ENCODE assay signal across 3 cellular contexts in the genomic region with DNA sequence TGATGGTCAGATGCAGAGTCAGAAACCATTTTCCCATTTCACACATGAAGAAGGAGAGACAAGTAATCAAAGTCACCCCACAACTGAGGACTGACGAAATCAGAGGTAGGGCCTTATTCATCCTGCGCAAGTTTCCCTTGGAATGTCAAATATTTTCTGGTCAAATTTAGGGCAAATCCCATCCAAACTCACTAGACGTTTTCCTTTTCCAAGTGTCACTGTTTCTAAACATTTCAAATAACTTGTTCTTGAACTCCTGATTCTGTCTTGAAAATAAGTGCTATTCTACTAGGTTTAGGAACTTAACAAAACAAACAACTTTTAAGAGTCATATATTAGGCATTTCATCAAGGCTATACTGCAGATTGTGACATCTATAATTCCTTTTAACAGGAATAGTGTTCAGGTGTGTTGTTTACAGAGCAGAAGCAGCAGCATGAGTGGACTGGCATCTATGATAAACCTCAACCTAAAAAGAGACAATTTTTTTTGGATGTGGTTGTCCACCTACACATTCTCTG.
TF ChIP-seq lines count a peak whose summit lies in the region.

No MANE protein-coding gene starts in this region.

TF ChIP-seq in SK-N-SH, 30 proteins besides CTCF, POLR2A, EP300 and RAD21:
- TF ChIP-seq RXRA (IDR thresholded peaks at IDR 0.05; ENCODE audit: borderline replicate concordance, low read depth) (no peak), MEF2A (IDR thresholded peaks at IDR 0.05; ENCODE audit: borderline replicate concordance, low read depth) (no peak)

TF ChIP-seq in SK-N-SH treated with all-trans-retinoic acid at 6 μM for 48 hours, 23 proteins besides CTCF, POLR2A, EP300 and RAD21:
- TF ChIP-seq ZNF565 (CRISPR knock-in tag; conservative IDR thresholded peaks at IDR 0.05; ENCODE audit: low read depth) (no peak), CSDC2 (CRISPR knock-in tag; IDR thresholded peaks at IDR 0.05) (no peak), OSR1 (CRISPR knock-in tag; IDR thresholded peaks at IDR 0.05) (no peak), RARB (CRISPR knock-in tag; IDR thresholded peaks at IDR 0.05) (no peak), SNAI2 (CRISPR knock-in tag; IDR thresholded peaks at IDR 0.05) (no peak), ZNF70 (CRISPR knock-in tag; IDR thresholded peaks at IDR 0.05) (no peak), ZNF8 (CRISPR knock-in tag; IDR thresholded peaks at IDR 0.05) (no peak), GLIS3 (CRISPR knock-in tag; IDR thresholded peaks at IDR 0.05) (no peak), ISL1 (CRISPR knock-in tag; IDR thresholded peaks at IDR 0.05) (no peak)
- TF ChIP-seq, protein P1, sequence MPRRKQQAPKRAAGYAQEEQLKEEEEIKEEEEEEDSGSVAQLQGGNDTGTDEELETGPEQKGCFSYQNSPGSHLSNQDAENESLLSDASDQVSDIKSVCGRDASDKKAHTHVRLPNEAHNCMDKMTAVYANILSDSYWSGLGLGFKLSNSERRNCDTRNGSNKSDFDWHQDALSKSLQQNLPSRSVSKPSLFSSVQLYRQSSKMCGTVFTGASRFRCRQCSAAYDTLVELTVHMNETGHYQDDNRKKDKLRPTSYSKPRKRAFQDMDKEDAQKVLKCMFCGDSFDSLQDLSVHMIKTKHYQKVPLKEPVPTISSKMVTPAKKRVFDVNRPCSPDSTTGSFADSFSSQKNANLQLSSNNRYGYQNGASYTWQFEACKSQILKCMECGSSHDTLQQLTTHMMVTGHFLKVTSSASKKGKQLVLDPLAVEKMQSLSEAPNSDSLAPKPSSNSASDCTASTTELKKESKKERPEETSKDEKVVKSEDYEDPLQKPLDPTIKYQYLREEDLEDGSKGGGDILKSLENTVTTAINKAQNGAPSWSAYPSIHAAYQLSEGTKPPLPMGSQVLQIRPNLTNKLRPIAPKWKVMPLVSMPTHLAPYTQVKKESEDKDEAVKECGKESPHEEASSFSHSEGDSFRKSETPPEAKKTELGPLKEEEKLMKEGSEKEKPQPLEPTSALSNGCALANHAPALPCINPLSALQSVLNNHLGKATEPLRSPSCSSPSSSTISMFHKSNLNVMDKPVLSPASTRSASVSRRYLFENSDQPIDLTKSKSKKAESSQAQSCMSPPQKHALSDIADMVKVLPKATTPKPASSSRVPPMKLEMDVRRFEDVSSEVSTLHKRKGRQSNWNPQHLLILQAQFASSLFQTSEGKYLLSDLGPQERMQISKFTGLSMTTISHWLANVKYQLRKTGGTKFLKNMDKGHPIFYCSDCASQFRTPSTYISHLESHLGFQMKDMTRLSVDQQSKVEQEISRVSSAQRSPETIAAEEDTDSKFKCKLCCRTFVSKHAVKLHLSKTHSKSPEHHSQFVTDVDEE (CRISPR knock-in tag; IDR thresholded peaks at IDR 0.05), result no peak
- TF ChIP-seq, protein P2, sequence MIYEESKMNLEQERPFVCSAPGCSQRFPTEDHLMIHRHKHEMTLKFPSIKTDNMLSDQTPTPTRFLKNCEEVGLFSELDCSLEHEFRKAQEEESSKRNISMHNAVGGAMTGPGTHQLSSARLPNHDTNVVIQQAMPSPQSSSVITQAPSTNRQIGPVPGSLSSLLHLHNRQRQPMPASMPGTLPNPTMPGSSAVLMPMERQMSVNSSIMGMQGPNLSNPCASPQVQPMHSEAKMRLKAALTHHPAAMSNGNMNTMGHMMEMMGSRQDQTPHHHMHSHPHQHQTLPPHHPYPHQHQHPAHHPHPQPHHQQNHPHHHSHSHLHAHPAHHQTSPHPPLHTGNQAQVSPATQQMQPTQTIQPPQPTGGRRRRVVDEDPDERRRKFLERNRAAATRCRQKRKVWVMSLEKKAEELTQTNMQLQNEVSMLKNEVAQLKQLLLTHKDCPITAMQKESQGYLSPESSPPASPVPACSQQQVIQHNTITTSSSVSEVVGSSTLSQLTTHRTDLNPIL (CRISPR knock-in tag; IDR thresholded peaks at IDR 0.05; ENCODE audit: low read depth), result no peak
TF ChIP-seq in SK-N-SH treated with all-trans-retinoic acid at 6 μM for 48 hours: peak in this region for 0.

TF ChIP-seq in IMR-90, 13 proteins besides CTCF, POLR2A, EP300 and RAD21:
- TF ChIP-seq CEBPB (IDR thresholded peaks at IDR 0.05; ENCODE audit: low read depth, low read length) (peak; percentile 55), SMC3 (IDR thresholded peaks at IDR 0.05; ENCODE audit: low read depth, low read length) (no peak)
